Comparison of ENCODE assay signal across 2 cellular contexts in genomic region chr6:30465582-30466306, GRCh38.
TF ChIP-seq lines count a peak whose summit lies in the region.

No MANE protein-coding gene starts in this region.

TF ChIP-seq in endothelial cell of umbilical vein, 7 proteins besides CTCF, POLR2A, EP300 and RAD21 (continued from another document):
- TF ChIP-seq EZH2 (IDR thresholded peaks at IDR 0.05; ENCODE audit: borderline replicate concordance, low read depth, low read length, severe bottlenecking), result peak; percentile 26
- no peak for TF ChIP-seq JUN (IDR thresholded peaks at IDR 0.05; ENCODE audit: borderline replicate concordance, insufficient read depth, insufficient read length, low read depth)

TF ChIP-seq in HEK293T, 16 proteins besides CTCF, POLR2A, EP300 and RAD21 (continued from another document):
- no peak for TF ChIP-seq SP1 (IDR thresholded peaks at IDR 0.05)
